ENCODE assay signal across 25 cellular contexts in the genomic region with DNA sequence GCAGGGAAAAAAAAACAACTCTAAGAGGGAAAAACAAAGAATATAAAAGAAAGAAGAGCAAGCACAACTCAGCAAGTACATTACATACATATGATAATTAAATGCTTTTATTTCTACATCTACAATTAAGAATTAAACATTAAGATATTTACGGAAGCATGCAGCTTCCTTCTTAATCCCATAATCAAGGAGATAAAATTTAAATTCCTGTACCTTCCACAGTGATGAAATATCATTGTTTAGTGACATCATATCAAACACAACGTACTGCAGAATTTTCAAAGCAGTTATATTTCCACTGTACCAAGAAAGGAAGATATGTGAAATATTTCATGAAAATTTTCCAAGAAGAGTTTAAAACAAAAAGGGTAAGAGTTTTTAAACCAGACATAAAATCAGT. TPM values are rescaled to one million over a fixed set of nuclear protein-coding genes. Genes with fewer than 3 reads are reported as not detected.
DNase-seq lines count a peak whose midpoint lies in the region; ATAC-seq, FAIRE-seq and TF ChIP-seq lines count a peak whose summit lies in the region.
"Had no signal": no experiment of that assay in that cellular context is flagged by ENCODE, and none has a peak within 500 bp of the region (broad histone marks: within the 10 kb centered on the region; RNA-seq: fewer than 3 reads in every experiment).

No MANE protein-coding gene starts in this region.

- H3K18ac ChIP-seq in mesenchymal stem cell (ENCODE audit: low read depth in 1 of 2, low read length in 2 of 2), result no peak overlapping the region

- H2BK5ac ChIP-seq in mesenchymal stem cell (ENCODE audit: low read depth, low read length, poor library complexity, severe bottlenecking), result no peak overlapping the region

- H2BK15ac ChIP-seq in mesenchymal stem cell (ENCODE audit: low read depth, poor library complexity, severe bottlenecking), result no peak overlapping the region

- ATAC-seq in T-helper 17 cell (no peak), HG02642 (IDR thresholded peaks at IDR 0.05; ENCODE audit: poor library complexity, unreplicated experiment) (no peak)
- ATAC-seq: activated CD4-positive, CD25-positive, alpha-beta regulatory T cell treated with anti-CD3 and anti-CD28 coated beads, Interleukin-2, amount 50 U/mL, for 24 hours; HCT116 had no signal

- no peak overlapping the region for H3K4ac ChIP-seq in mesenchymal stem cell (ENCODE audit: low read depth in 1 of 2, low read length in 2 of 2)

- H3K23ac ChIP-seq in mesenchymal stem cell (ENCODE audit: low read length in 2 of 2), result no peak overlapping the region

- H2BK120ac ChIP-seq in mesenchymal stem cell (ENCODE audit: low read depth, low read length), result no peak overlapping the region

- H2BK12ac ChIP-seq in mesenchymal stem cell (ENCODE audit: low read length in 2 of 2), result no peak overlapping the region

- FAIRE-seq in urothelium cell line (lab: Jason Lieb, UNC), result no peak
- FAIRE-seq: D721Med, frontal cortex, GM12892 had no signal

- peaks cover 13% of the 10 kb centered on the region for H3K79me1 ChIP-seq in mesenchymal stem cell (replicated peaks; ENCODE audit: low read length, poor library complexity, severe bottlenecking)

- H4K91ac ChIP-seq in mesenchymal stem cell (ENCODE audit: low read length), result no peak overlapping the region

- DNase-seq in activated naive CD4-positive, alpha-beta T cell treated with anti-CD3 and anti-CD28 coated beads, Interleukin-2, amount 10 ng/mL, durations not matched to agents 7 days and 5 days, result no peak
- no peak for DNase-seq in T-helper 17 cell
- no peak for DNase-seq in mesenchymal stem cell
- DNase-seq in thyroid gland, result no peak
- no peak for DNase-seq in COLO829 (ENCODE audit: low spot score)
- DNase-seq in urothelium cell line (ENCODE audit: low spot score), result no peak
- DNase-seq: colonic mucosa, endodermal cell, esophagus squamous epithelium, hippocampal formation, immature natural killer cell, left lung, MM.1S, naive B cell, posterior cingulate gyrus, upper lobe of left lung had no signal

- H3K36me3 ChIP-seq in mesenchymal stem cell (ENCODE audit: control insufficient read depth in 1 of 2, insufficient read depth in 2 of 2, low read depth in 1 of 2, low read length in 2 of 2), result peaks cover 22 to 62% of the 10 kb centered on the region in 2 experiments
- peaks cover 10 to 11% of the 10 kb centered on the region in 2 donors for H3K36me3 ChIP-seq in thyroid gland
- H3K36me3 ChIP-seq: breast epithelium had no signal

- H3K4me3 ChIP-seq in mesenchymal stem cell (ENCODE audit: insufficient read depth in 1 of 2, low read depth in 1 of 2, low read length in 2 of 2), result no peak overlapping the region
- no peak overlapping the region for H3K4me3 ChIP-seq in thyroid gland (replicated peaks in 1 of 3)
- H3K4me3 ChIP-seq: BLaER1, breast epithelium, colonic mucosa, esophagus squamous epithelium, left lung, upper lobe of left lung had no signal

- no peaks in the 10 kb centered on the region for H3K27me3 ChIP-seq in mesenchymal stem cell (ENCODE audit: control insufficient read depth in 1 of 2, insufficient read depth in 1 of 2, low read length in 2 of 2)
- no peaks in the 10 kb centered on the region for H3K27me3 ChIP-seq in thyroid gland
- H3K27me3 ChIP-seq: BLaER1, breast epithelium, colonic mucosa, esophagus squamous epithelium, left lung, upper lobe of left lung had no signal

- H3K36me3 Mint-ChIP-seq in activated naive CD4-positive, alpha-beta T cell treated with anti-CD3 and anti-CD28 coated beads, Interleukin-2, amount 50 U/mL, for 24 hours, result peaks cover 15% of the 10 kb centered on the region
- peaks cover 57% of the 10 kb centered on the region for H3K36me3 Mint-ChIP-seq in activated naive CD4-positive, alpha-beta T cell treated with anti-CD3 and anti-CD28 coated beads, Interleukin-2, amount 10 ng/mL, durations not matched to agents 7 days and 5 days
- H3K36me3 Mint-ChIP-seq in T-helper 17 cell (ENCODE audit: low read depth), result peaks cover 20% of the 10 kb centered on the region

- 100% methylated on average over 1 of the region's 2 CpGs for WGBS in mesenchymal stem cell
- WGBS in thyroid gland, 2 donors, result 72 to 76% methylated on average over 2 of the region's 2 CpGs

- peak overlapping the region; percentile 51 for H3K9ac ChIP-seq in mesenchymal stem cell (ENCODE audit: low read length)
- H3K9ac ChIP-seq: BLaER1 had no signal

- H3K14ac ChIP-seq in mesenchymal stem cell (ENCODE audit: low read length in 2 of 2), result no peak overlapping the region

- H3K4me1 Mint-ChIP-seq in activated naive CD4-positive, alpha-beta T cell treated with anti-CD3 and anti-CD28 coated beads, Interleukin-2, amount 50 U/mL, for 24 hours, result peaks cover 88% of the 10 kb centered on the region
- peaks cover 62% of the 10 kb centered on the region for H3K4me1 Mint-ChIP-seq in activated naive CD4-positive, alpha-beta T cell treated with anti-CD3 and anti-CD28 coated beads, Interleukin-2, amount 10 ng/mL, durations not matched to agents 7 days and 5 days
- peaks cover 82% of the 10 kb centered on the region for H3K4me1 Mint-ChIP-seq in T-helper 17 cell

- H3K4me1 ChIP-seq in mesenchymal stem cell (ENCODE audit: control insufficient read depth, insufficient read depth, low read depth, low read length) (peaks cover 10% of the 10 kb centered on the region), thyroid gland (peaks cover 72 to 82% of the 10 kb centered on the region in 2 donors)

- no peak for TF ChIP-seq CTCF in thyroid gland (IDR thresholded peaks at IDR 0.05)

- TF ChIP-seq POLR2A in thyroid gland (IDR thresholded peaks at IDR 0.05), result no peak

- no peaks in the 10 kb centered on the region for H3K27me3 Mint-ChIP-seq in activated naive CD4-positive, alpha-beta T cell treated with anti-CD3 and anti-CD28 coated beads, Interleukin-2, amount 50 U/mL, for 24 hours
- no peaks in the 10 kb centered on the region for H3K27me3 Mint-ChIP-seq in activated naive CD4-positive, alpha-beta T cell treated with anti-CD3 and anti-CD28 coated beads, Interleukin-2, amount 10 ng/mL, durations not matched to agents 7 days and 5 days
- H3K27me3 Mint-ChIP-seq in T-helper 17 cell, result no peaks in the 10 kb centered on the region
- H3K27me3 Mint-ChIP-seq: naive B cell had no signal

- H3K4me3 Mint-ChIP-seq in activated naive CD4-positive, alpha-beta T cell treated with anti-CD3 and anti-CD28 coated beads, Interleukin-2, amount 50 U/mL, for 24 hours, result no peak overlapping the region
- H3K4me3 Mint-ChIP-seq in activated naive CD4-positive, alpha-beta T cell treated with anti-CD3 and anti-CD28 coated beads, Interleukin-2, amount 10 ng/mL, durations not matched to agents 7 days and 5 days, result no peak overlapping the region
- H3K4me3 Mint-ChIP-seq in T-helper 17 cell, result no peak overlapping the region
- H3K4me3 Mint-ChIP-seq: endodermal cell had no signal

- CTCF ChIA-PET in activated naive CD4-positive, alpha-beta T cell treated with anti-CD3 and anti-CD28 coated beads, Interleukin-2, amount 10 ng/mL, durations not matched to agents 7 days and 5 days (lab: Charles Lee), result interaction anchor here (0.7 kb wide), 1 partner anchor 22 kb away, joined by 3 read pairs; no protein-coding TSS in a partner anchor

- no peaks in the 10 kb centered on the region for H3K9me3 ChIP-seq in T-helper 17 cell (ENCODE audit: control insufficient read depth, low read length, poor library complexity, severe bottlenecking)
- no peaks in the 10 kb centered on the region for H3K9me3 ChIP-seq in mesenchymal stem cell (ENCODE audit: control insufficient read depth, low read length)
- no peaks in the 10 kb centered on the region for H3K9me3 ChIP-seq in thyroid gland
- H3K9me3 ChIP-seq: breast epithelium, colonic mucosa, esophagus squamous epithelium, left lung, upper lobe of left lung had no signal

- no peak overlapping the region for H2AFZ ChIP-seq in mesenchymal stem cell (ENCODE audit: low read depth, low read length)

- intact Hi-C loops in thyroid gland (cut with DNase I), result no loop called here

- H2AK5ac ChIP-seq in mesenchymal stem cell (ENCODE audit: low read length, severe bottlenecking), result no peak overlapping the region

- H3K4me2 ChIP-seq in mesenchymal stem cell (ENCODE audit: low read length, poor library complexity, severe bottlenecking), result no peak overlapping the region
- H3K4me2 ChIP-seq: BLaER1 had no signal

- peak overlapping the region; percentile 43 for H3K27ac Mint-ChIP-seq in activated naive CD4-positive, alpha-beta T cell treated with anti-CD3 and anti-CD28 coated beads, Interleukin-2, amount 50 U/mL, for 24 hours
- H3K27ac Mint-ChIP-seq in activated naive CD4-positive, alpha-beta T cell treated with anti-CD3 and anti-CD28 coated beads, Interleukin-2, amount 10 ng/mL, durations not matched to agents 7 days and 5 days, result no peak overlapping the region
- H3K27ac Mint-ChIP-seq in T-helper 17 cell, result peak overlapping the region; percentile 92

- H3K9me3 Mint-ChIP-seq in activated naive CD4-positive, alpha-beta T cell treated with anti-CD3 and anti-CD28 coated beads, Interleukin-2, amount 50 U/mL, for 24 hours, result no peaks in the 10 kb centered on the region
- no peaks in the 10 kb centered on the region for H3K9me3 Mint-ChIP-seq in activated naive CD4-positive, alpha-beta T cell treated with anti-CD3 and anti-CD28 coated beads, Interleukin-2, amount 10 ng/mL, durations not matched to agents 7 days and 5 days
- H3K9me3 Mint-ChIP-seq: endodermal cell, immature natural killer cell, naive B cell had no signal

- no peak overlapping the region for H4K8ac ChIP-seq in mesenchymal stem cell (ENCODE audit: low read length)

- H3K27ac ChIP-seq in mesenchymal stem cell (ENCODE audit: low read length, poor library complexity, severe bottlenecking) (no peak overlapping the region), thyroid gland (peak overlapping the region in 2 of 3 donors; percentile 61 to 66)
- H3K27ac ChIP-seq: BLaER1, breast epithelium, colonic mucosa had no signal

RNA-seq across cellular contexts. Expression of a gene that starts 26.0 kb away (rescaled TPM):
- 100 to 1,000 TPM; 142 to 187 TPM for total RNA-seq in T-helper 17 cell
- 20.1 TPM for polyA plus RNA-seq in mesenchymal stem cell (2013, experiment 1 of 2)
- polyA plus RNA-seq in mesenchymal stem cell (2013, experiment 2 of 2), result 20.0 TPM
- total RNA-seq in thyroid gland, result 100 to 1,000 TPM in 3 of 4 donors, 10 to 100 TPM in 1; 90.7 to 209 (median 124) TPM
